ENCODE assay signal across 9 cellular contexts in genomic region chr10:87866575-87866974, GRCh38. TPM values are rescaled to one million over a fixed set of nuclear protein-coding genes. Genes with fewer than 3 reads are reported as not detected.
A peak's percentile ranks its signal among the peaks of the same experiment; 100 is the strongest.
DNase-seq lines count a peak whose midpoint lies in the region; ATAC-seq, FAIRE-seq and TF ChIP-seq lines count a peak whose summit lies in the region.
"Had no signal": no experiment of that assay in that cellular context is flagged by ENCODE, and none has a peak within 500 bp of the region (broad histone marks: within the 10 kb centered on the region; RNA-seq: fewer than 3 reads in every experiment).

No MANE protein-coding gene starts in this region.

- peaks cover 5 to 33% (median 7%) of the 10 kb centered on the region in 3 donors for H3K36me3 Mint-ChIP-seq in naive thymus-derived CD8-positive, alpha-beta T cell

- no peak for FAIRE-seq in small intestine (lab: Jason Lieb, UNC)

- H3K27me3 ChIP-seq in BE2C (no peaks in the 10 kb centered on the region), KMS-11 (ENCODE audit: insufficient read depth, low read depth) (no peaks in the 10 kb centered on the region), small intestine (ENCODE audit: control insufficient read depth in 2 of 2, insufficient read depth in 2 of 2, low read length in 2 of 2) (no peaks in the 10 kb centered on the region)

- H3K4me2 ChIP-seq in KMS-11, result peak overlapping the region; percentile 100

- H3K27ac ChIP-seq in KMS-11 (peak overlapping the region; percentile 98), small intestine (ENCODE audit: low read depth in 1 of 2, low read length in 1 of 2) (no peak overlapping the region)

- H3K9me3 Mint-ChIP-seq in naive thymus-derived CD8-positive, alpha-beta T cell, result no peaks in the 10 kb centered on the region

- DNase-seq in BE2C (no peak), choroid plexus epithelial cell (ENCODE audit: low read depth) (no peak), mucosa of gallbladder (ENCODE audit: low spot score) (no peak), C1 segment of cervical spinal cord (lab: John Stamatoyannopoulos, UW) (no peak), small intestine (no peak)
- no peak for DNase-seq in naive thymus-derived CD8-positive, alpha-beta T cell
- no peak for DNase-seq in effector CD8-positive, alpha-beta T cell (lab: John Stamatoyannopoulos, UW)
- DNase-seq: NCI-H2081 had no signal

- H3K27ac Mint-ChIP-seq in naive thymus-derived CD8-positive, alpha-beta T cell, result peak overlapping the region in 9 of 10 donors; percentile 4 to 94 (median 72)

- H3K79me2 ChIP-seq in KMS-11 (ENCODE audit: insufficient read depth, low read depth), result peaks cover 91% of the 10 kb centered on the region

- peaks cover 31 to 70% (median 53%) of the 10 kb centered on the region in 4 donors for H3K4me1 Mint-ChIP-seq in naive thymus-derived CD8-positive, alpha-beta T cell

- H3K9ac ChIP-seq in KMS-11, result peak overlapping the region; percentile 94

- peaks cover 9% of the 10 kb centered on the region; the same call in 1 of the 2 replicates for H4K20me1 ChIP-seq in KMS-11 (ENCODE audit: insufficient read depth)

- peak overlapping the region; percentile 89 to 99 (median 94) for H3K4me3 Mint-ChIP-seq in naive thymus-derived CD8-positive, alpha-beta T cell

- TF ChIP-seq CTCF in BE2C (IDR thresholded peaks at IDR 0.05; ENCODE audit: low read depth, low read length), result no peak
- TF ChIP-seq CTCF in KMS-11 (conservative IDR thresholded peaks at IDR 0.05; ENCODE audit: low read depth, low read length), result no peak
- TF ChIP-seq CTCF in choroid plexus epithelial cell (conservative IDR thresholded peaks at IDR 0.05; ENCODE audit: low read depth, low read length), result no peak

- POLR2A ChIA-PET in naive thymus-derived CD8-positive, alpha-beta T cell (lab: Charles Lee), result interaction anchor here (1.5 kb wide), 1 partner anchor 225 kb away, joined by 4 read pairs; no protein-coding TSS in a partner anchor

- no peak overlapping the region for H2AFZ ChIP-seq in KMS-11 (ENCODE audit: low read depth)

- WGBS in small intestine, 3 donors, result 1 to 6% (median 3%) methylated on average over 3 of the region's 3 CpGs

- H3K27me3 Mint-ChIP-seq in naive thymus-derived CD8-positive, alpha-beta T cell, result peaks cover 0 to 3% (median 0%) of the 10 kb centered on the region in 5 donors

- no peaks in the 10 kb centered on the region for H3K9me3 ChIP-seq in BE2C
- H3K9me3 ChIP-seq in small intestine (ENCODE audit: control insufficient read depth, low read depth), result no peaks in the 10 kb centered on the region

- ATAC-seq in naive thymus-derived CD8-positive, alpha-beta T cell, result no peak

- H3K4me1 ChIP-seq in BE2C, result no peaks in the 10 kb centered on the region
- peaks cover 21% of the 10 kb centered on the region for H3K4me1 ChIP-seq in KMS-11 (ENCODE audit: low read depth, poor library complexity, severe bottlenecking)
- H3K4me1 ChIP-seq in small intestine (ENCODE audit: control insufficient read depth in 2 of 2, insufficient read depth in 1 of 2, low read depth in 1 of 2, low read length in 1 of 2), result peaks cover 0 to 2% of the 10 kb centered on the region in 2 donors

- peak overlapping the region; percentile 99 for H3K4me3 ChIP-seq in BE2C (ENCODE audit: low read depth, low read length)
- H3K4me3 ChIP-seq in KMS-11 (IDR thresholded peaks at IDR 0.05; ENCODE audit: insufficient read depth, low read depth, low read length), result no peak overlapping the region
- peak overlapping the region; percentile 83 for H3K4me3 ChIP-seq in choroid plexus epithelial cell (ENCODE audit: low read depth, low read length)
- H3K4me3 ChIP-seq in small intestine (ENCODE audit: low read depth in 1 of 2, low read length in 2 of 2), result peak overlapping the region in 1 of 2 donors; percentile 88

- H3K36me3 ChIP-seq in BE2C (peaks cover 3% of the 10 kb centered on the region), KMS-11 (ENCODE audit: insufficient read depth) (peaks cover 15% of the 10 kb centered on the region; the same call in 1 of the 2 replicates), small intestine (ENCODE audit: control insufficient read depth in 2 of 2, insufficient read depth in 2 of 2, low read length in 2 of 2) (no peaks in the 10 kb centered on the region)

RNA-seq across cellular contexts. Expression of gene PTEN, which starts 3.1 kb away (rescaled TPM):
- polyA plus RNA-seq in BE2C (2012; ENCODE audit: insufficient read depth, insufficient read length, low read depth), result 49.9 TPM
- total RNA-seq in naive thymus-derived CD8-positive, alpha-beta T cell, result 10 to 100 TPM; 83.3 to 90.0 TPM
- 10 to 100 TPM; 29.4 to 37.7 (median 30.4) TPM for polyA plus RNA-seq in naive thymus-derived CD8-positive, alpha-beta T cell
- 89.9 TPM for total RNA-seq in mucosa of gallbladder
- polyA plus RNA-seq in small intestine, result 10 to 100 TPM; 18.8 to 30.5 (median 24.8) TPM

RNA-seq across cellular contexts. Expression of gene KLLN, which starts 3.2 kb away (rescaled TPM):
- polyA plus RNA-seq in BE2C (2012; ENCODE audit: insufficient read depth, insufficient read length, low read depth), result 1.0 TPM
- 1 to 10 TPM; 1.4 to 1.7 TPM for total RNA-seq in naive thymus-derived CD8-positive, alpha-beta T cell
- polyA plus RNA-seq in naive thymus-derived CD8-positive, alpha-beta T cell, result under 1 TPM; 0.08 to 0.47 (median 0.19) TPM
- total RNA-seq in mucosa of gallbladder, result 0.69 TPM
- polyA plus RNA-seq in small intestine, result under 1 TPM in 2 of 3 donors, not detected in 1; 0.27 to 0.55 TPM

RNA-seq across cellular contexts. Expression of gene ATAD1, which starts 48.5 kb away (rescaled TPM):
- polyA plus RNA-seq in BE2C (2012; ENCODE audit: insufficient read depth, insufficient read length, low read depth), result 32.5 TPM
- total RNA-seq in naive thymus-derived CD8-positive, alpha-beta T cell, result 10 to 100 TPM; 53.3 to 59.7 TPM
- polyA plus RNA-seq in naive thymus-derived CD8-positive, alpha-beta T cell, result 10 to 100 TPM; 32.4 to 39.0 (median 35.9) TPM
- total RNA-seq in mucosa of gallbladder, result 39.2 TPM
- polyA plus RNA-seq in small intestine, result 10 to 100 TPM in 1 of 3 donors, 1 to 10 TPM in 2; 5.1 to 17.5 (median 5.4) TPM
